32 cellular contexts compared by ENCODE assay signal in the genomic region with DNA sequence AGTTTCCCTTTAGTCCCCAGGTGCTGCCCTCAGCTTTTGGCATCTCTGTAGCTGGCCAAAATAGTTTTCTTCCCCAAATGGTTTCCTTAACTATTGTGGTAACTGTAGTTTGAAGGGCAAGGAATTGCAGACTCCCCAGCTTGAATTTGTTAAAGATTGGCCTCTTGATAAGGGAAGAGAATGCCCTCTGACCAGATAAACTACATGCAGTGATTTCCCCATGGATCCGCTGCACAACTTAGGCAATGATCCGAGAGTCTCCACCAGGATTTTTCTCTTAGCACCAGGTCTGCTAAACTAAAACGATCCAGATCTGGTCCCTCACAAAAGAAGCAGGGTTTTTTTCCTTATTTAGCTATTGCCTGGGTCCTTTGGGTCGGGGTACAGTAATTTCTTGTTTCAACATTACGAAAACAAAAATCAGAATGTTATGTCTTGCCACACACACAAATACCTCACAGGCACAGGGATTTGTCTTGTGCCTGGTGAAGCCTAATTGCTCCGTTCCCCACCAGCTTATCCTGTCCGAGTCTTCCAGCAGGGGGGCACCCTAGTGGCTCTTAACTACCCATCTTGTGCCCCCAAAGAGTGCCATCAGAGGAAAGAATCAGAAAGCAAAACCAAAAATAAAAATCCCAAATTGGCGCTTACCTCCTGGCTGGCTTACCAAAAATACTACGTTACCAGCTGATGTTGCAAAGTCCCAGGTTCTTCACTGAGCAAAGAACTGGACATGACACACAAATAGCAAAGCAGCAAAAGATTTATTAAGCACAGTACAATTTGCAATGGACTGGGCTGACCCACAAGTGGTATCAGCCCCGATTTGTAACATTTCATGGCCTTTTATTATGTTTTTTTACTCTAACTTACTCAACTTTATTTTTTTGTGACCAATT. TPM values are rescaled to one million over a fixed set of nuclear protein-coding genes. Genes with fewer than 3 reads are reported as not detected.
"Had no signal": no experiment of that assay in that cellular context is flagged by ENCODE, and none has a peak within 500 bp of the region (broad histone marks: within the 10 kb centered on the region; RNA-seq: fewer than 3 reads in every experiment).

No MANE protein-coding gene starts in this region.

- H3K4me3 Mint-ChIP-seq: activated CD4-positive, alpha-beta T cell treated with anti-CD3 and anti-CD28 coated beads, Interleukin-2, amount 10 ng/mL, durations not matched to agents 24 days and 14 days; activated CD8-positive, alpha-beta T cell treated with anti-CD3 and anti-CD28 coated beads, Interleukin-2, amount 10 ng/mL, durations not matched to agents 7 days and 5 days; activated naive CD4-positive, alpha-beta T cell treated with anti-CD3 and anti-CD28 coated beads for 36 hours; activated T-cell treated with anti-CD3 and anti-CD28 coated beads, Interleukin-2, amount 50 U/mL, for 4 hours; activated T-helper 1 cell treated with anti-CD3 and anti-CD28 coated beads, Interleukin-12 subunit alpha, Interleukin-12 subunit beta, Interleukin-2, Interleukin-4 antibody, amounts not matched to agents 30 ng/mL and 10 ng/mL and 1 ng/mL, durations not matched to agents 14 hours and 24 hours and 36 hours had no signal

- H3K4me3 ChIP-seq: K562, PC-9 had no signal

- H3K27ac ChIP-seq: brain microvascular endothelial cell, PC-9, RWPE1 had no signal

- ATAC-seq: activated CD8-positive, alpha-beta T cell treated with anti-CD3 and anti-CD28 coated beads, Interleukin-2, amount 10 ng/mL, durations not matched to agents 7 days and 5 days; activated naive CD4-positive, alpha-beta T cell treated with anti-CD3 and anti-CD28 coated beads, Interleukin-2, amount 50 U/mL, for 72 hours; activated T-cell treated with anti-CD3 and anti-CD28 coated beads, Interleukin-2, amount 50 U/mL, for 4 hours; K562; Right ventricle myocardium inferior had no signal

- H3K36me3 ChIP-seq: brain microvascular endothelial cell had no signal

- H3K4me1 Mint-ChIP-seq: activated CD4-positive, alpha-beta T cell treated with anti-CD3 and anti-CD28 coated beads, Interleukin-2, amount 10 ng/mL, durations not matched to agents 24 days and 14 days had no signal

- H3K27me3 ChIP-seq: brain microvascular endothelial cell had no signal

- FAIRE-seq: K562, RCC 7860 had no signal

- H2AFZ ChIP-seq: PC-9 had no signal

- DNase-seq: activated CD4-positive, alpha-beta T cell treated with anti-CD3 and anti-CD28 coated beads, Interleukin-2, amount 10 ng/mL, durations not matched to agents 24 days and 14 days; activated CD4-positive, alpha-beta T cell treated with anti-CD3 and anti-CD28 coated beads, Interleukin-2, amount 50 U/mL, for 4 hours; activated CD8-positive, alpha-beta T cell treated with anti-CD3 and anti-CD28 coated beads, Interleukin-2, amount 10 ng/mL, durations not matched to agents 7 days and 5 days; activated gamma-delta T cell treated with Interleukin-2 at 50 U/mL for 16 hours; activated naive CD4-positive, alpha-beta T cell treated with anti-CD3 and anti-CD28 coated beads for 36 hours; activated T-cell treated with anti-CD3 and anti-CD28 coated beads for 4 hours; activated T-cell treated with anti-CD3 and anti-CD28 coated beads, Interleukin-2, amount 50 U/mL, for 4 hours; anterior cingulate cortex; brain microvascular endothelial cell; central memory CD4-positive, alpha-beta T cell; NCI-H1092 treated with DMSO at 0.1 percent for 48 hours; NCI-H1417; NCI-H146; NCI-H187; NCI-H2029 treated with DMSO at 0.1 percent for 48 hours; NCI-H2107; NCI-H2171; NCI-H510A; NCI-H526; NCI-H748 treated with DMSO at 0.1 percent for 48 hours; PC-9; SIG-M5; T1000 had no signal

- H3K27ac Mint-ChIP-seq: activated CD4-positive, alpha-beta T cell treated with anti-CD3 and anti-CD28 coated beads, Interleukin-2, amount 10 ng/mL, durations not matched to agents 24 days and 14 days; activated CD8-positive, alpha-beta T cell treated with anti-CD3 and anti-CD28 coated beads, Interleukin-2, amount 10 ng/mL, durations not matched to agents 7 days and 5 days; activated naive CD4-positive, alpha-beta T cell treated with anti-CD3 and anti-CD28 coated beads for 36 hours; activated naive CD4-positive, alpha-beta T cell treated with anti-CD3 and anti-CD28 coated beads, Interleukin-2, amount 50 U/mL, for 72 hours; activated T-helper 1 cell treated with anti-CD3 and anti-CD28 coated beads, Interleukin-12 subunit alpha, Interleukin-12 subunit beta, Interleukin-2, Interleukin-4 antibody, amounts not matched to agents 30 ng/mL and 10 ng/mL and 1 ng/mL, durations not matched to agents 14 hours and 24 hours and 36 hours had no signal

- H3K4me2 ChIP-seq: PC-9 had no signal

RNA-seq across cellular contexts. Expression of gene STEAP2, which starts 16.4 kb away (rescaled TPM):
- total RNA-seq: activated CD4-positive, alpha-beta T cell treated with anti-CD3 and anti-CD28 coated beads, Interleukin-2, amount 10 ng/mL, durations not matched to agents 24 days and 14 days; activated CD8-positive, alpha-beta T cell treated with anti-CD3 and anti-CD28 coated beads, Interleukin-2, amount 10 ng/mL, durations not matched to agents 7 days and 5 days; activated naive CD4-positive, alpha-beta T cell treated with anti-CD3 and anti-CD28 coated beads for 36 hours; activated naive CD4-positive, alpha-beta T cell treated with anti-CD3 and anti-CD28 coated beads, Interleukin-2, amount 50 U/mL, for 72 hours; activated T-helper 1 cell treated with anti-CD3 and anti-CD28 coated beads, Interleukin-12 subunit alpha, Interleukin-12 subunit beta, Interleukin-2, Interleukin-4 antibody, amounts not matched to agents 30 ng/mL and 10 ng/mL and 1 ng/mL, durations not matched to agents 14 hours and 24 hours and 36 hours; OCI-LY7 had no signal

RNA-seq across cellular contexts. Expression of gene STEAP1, which starts 40.9 kb away (rescaled TPM):
- total RNA-seq: activated CD8-positive, alpha-beta T cell treated with anti-CD3 and anti-CD28 coated beads, Interleukin-2, amount 10 ng/mL, durations not matched to agents 7 days and 5 days; OCI-LY7; T-helper 2 cell treated with Interferon-gamma antibody and Interleukin-4, amounts not matched to agents 100 ng/mL and 5 ng/mL, for 36 hours had no signal

RNA-seq across cellular contexts. Expression of gene CFAP69, which starts 49.8 kb away (rescaled TPM):
- total RNA-seq: activated CD4-positive, alpha-beta T cell treated with anti-CD3 and anti-CD28 coated beads, Interleukin-2, amount 10 ng/mL, durations not matched to agents 24 days and 14 days; activated T-helper 1 cell treated with anti-CD3 and anti-CD28 coated beads, Interleukin-12 subunit alpha, Interleukin-12 subunit beta, Interleukin-2, Interleukin-4 antibody, amounts not matched to agents 30 ng/mL and 10 ng/mL and 1 ng/mL, durations not matched to agents 14 hours and 24 hours and 36 hours; OCI-LY7; T-helper 1 cell treated with Interleukin-12 subunit alpha and Interleukin-12 subunit beta and Interleukin-4 antibody, amounts not matched to agents 30 ng/mL and 1 ng/mL, for 36 hours; T-helper 2 cell treated with Interferon-gamma antibody and Interleukin-4, amounts not matched to agents 100 ng/mL and 5 ng/mL, for 36 hours had no signal
